ENCODE assay signal across 10 cellular contexts in the genomic region with DNA sequence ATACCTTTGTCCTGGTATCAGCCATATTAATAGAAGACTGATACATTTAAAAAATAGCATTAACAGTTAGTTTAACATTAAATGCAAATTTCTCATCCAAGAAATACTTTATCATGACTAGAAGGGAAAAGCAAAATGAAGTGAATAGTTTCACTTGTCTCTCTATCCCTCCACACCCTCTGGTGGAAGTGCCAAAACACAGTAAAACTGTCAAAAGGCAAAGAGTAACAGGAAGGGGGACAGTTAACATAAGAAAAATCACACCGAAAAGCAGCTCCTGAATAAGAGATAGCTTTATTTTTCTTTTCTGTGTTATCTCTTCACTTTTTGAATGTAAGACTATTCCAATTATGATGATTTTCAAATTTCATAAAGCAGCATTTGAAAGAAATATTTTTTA.
DNase-seq lines count a peak whose midpoint lies in the region; ATAC-seq, FAIRE-seq and TF ChIP-seq lines count a peak whose summit lies in the region.
"Had no signal": no experiment of that assay in that cellular context is flagged by ENCODE, and none has a peak within 500 bp of the region (broad histone marks: within the 10 kb centered on the region; RNA-seq: fewer than 3 reads in every experiment).

No MANE protein-coding gene starts in this region.

- H3K4me2 ChIP-seq in neural cell (ENCODE audit: low read length) (peak overlapping the region; percentile 21), PC-9 (no peak overlapping the region)

- no peak for FAIRE-seq in bronchial epithelial cell (lab: Jason Lieb, UNC)

- DNase-seq in NCI-H2196 (lab: John Stamatoyannopoulos, UW; ENCODE audit: unreplicated experiment) (peak; percentile 24), NCI-H2196 treated with DMSO at 0.1 percent for 48 hours (lab: John Stamatoyannopoulos, UW; ENCODE audit: unreplicated experiment) (no peak), HFF-Myc (ENCODE audit: extremely low read depth, low read depth) (no peak), bronchial epithelial cell (ENCODE audit: low read depth) (no peak), PC-9 (no peak), A172 (ENCODE audit: low spot score) (no peak)
- DNase-seq: NCI-H2107 had no signal

- peaks cover 3% of the 10 kb centered on the region for H3K36me3 ChIP-seq in bronchial epithelial cell (ENCODE audit: control insufficient read depth, insufficient read depth, low read length)
- H3K36me3 ChIP-seq in neural cell (ENCODE audit: insufficient read depth, low read length): no peaks in the 10 kb centered on the region
- no peaks in the 10 kb centered on the region for H3K36me3 ChIP-seq in PC-9 (ENCODE audit: low read depth)

- no TSS peak for BruUV-seq in PC-9 (replicated peaks; lab: Mats Ljungman, UMichigan)

- H3K9ac ChIP-seq in neural cell (ENCODE audit: low read length): no peak overlapping the region

- H3K9me3 ChIP-seq in neural cell (ENCODE audit: low read length): no peaks in the 10 kb centered on the region
- no peaks in the 10 kb centered on the region for H3K9me3 ChIP-seq in PC-9 (ENCODE audit: insufficient read depth, low read depth)

- ATAC-seq in HG02759 (IDR thresholded peaks at IDR 0.05; ENCODE audit: unreplicated experiment): no peak
- ATAC-seq: activated CD4-positive, CD25-positive, alpha-beta regulatory T cell treated with anti-CD3 and anti-CD28 coated beads, Interleukin-2, amount 50 U/mL, for 24 hours had no signal

- POLR2A ChIA-PET in PC-9 (lab: Charles Lee; ENCODE audit: unreplicated experiment): interaction anchor here (0.7 to 0.8 kb wide), 2 partner anchors 304 to 1231 kb away, joined by 4 to 29 read pairs; no protein-coding TSS in a partner anchor

- H3K27ac ChIP-seq in neural cell (ENCODE audit: low read length) (no peak overlapping the region), PC-9 (no peak overlapping the region)

- no peak overlapping the region for H3K4me3 ChIP-seq in HFF-Myc (replicated peaks; ENCODE audit: low read depth, low read length)
- no peak overlapping the region for H3K4me3 ChIP-seq in bronchial epithelial cell (ENCODE audit: low read depth, low read length)
- H3K4me3 ChIP-seq in neural cell (ENCODE audit: low read length): peak overlapping the region; percentile 66
- H3K4me3 ChIP-seq in PC-9: no peak overlapping the region

- H3F3A ChIP-seq in neural cell (ENCODE audit: insufficient read depth, low read length, poor library complexity, severe bottlenecking): peaks cover 5% of the 10 kb centered on the region
- no peaks in the 10 kb centered on the region for H3F3A ChIP-seq in PC-9 (ENCODE audit: insufficient read depth, low read depth)

- H2AFZ ChIP-seq in neural cell (ENCODE audit: low read depth, low read length): no peak overlapping the region
- H2AFZ ChIP-seq in PC-9: no peak overlapping the region

- H4K20me1 ChIP-seq in neural cell (ENCODE audit: insufficient read depth): no peaks in the 10 kb centered on the region
- H4K20me1 ChIP-seq in PC-9 (ENCODE audit: insufficient read depth): no peaks in the 10 kb centered on the region

- TF ChIP-seq RAD21 in neural cell (conservative IDR thresholded peaks at IDR 0.05): peak; percentile 43

- no peaks in the 10 kb centered on the region for H3K4me1 ChIP-seq in PC-9 (replicated peaks; ENCODE audit: insufficient read depth)

- CTCF ChIA-PET in PC-9 (lab: Charles Lee): interaction anchor here (0.6 kb wide), 1 partner anchor 243 kb away, joined by 4 read pairs; no protein-coding TSS in a partner anchor

- no peak for TF ChIP-seq EP300 in neural cell (conservative IDR thresholded peaks at IDR 0.05; ENCODE audit: poor library complexity, severe bottlenecking)

- no peaks in the 10 kb centered on the region for H3K9me2 ChIP-seq in neural cell (ENCODE audit: insufficient read depth, low read length)
- no peaks in the 10 kb centered on the region for H3K9me2 ChIP-seq in PC-9 (ENCODE audit: insufficient read depth)

- H3K27me3 ChIP-seq in bronchial epithelial cell (ENCODE audit: control insufficient read depth, insufficient read depth, low read length) (no peaks in the 10 kb centered on the region), neural cell (ENCODE audit: insufficient read depth, low read depth, low read length) (no peaks in the 10 kb centered on the region), PC-9 (ENCODE audit: insufficient read depth, low read depth) (no peaks in the 10 kb centered on the region)

- intact Hi-C loops in PC-9 (cut with micrococcal nuclease; ENCODE audit: unreplicated experiment): no loop called here

- TF ChIP-seq CTCF in HFF-Myc (IDR thresholded peaks at IDR 0.05; ENCODE audit: low read depth, low read length, missing control alignments) (peak; percentile 16), bronchial epithelial cell (IDR thresholded peaks at IDR 0.05; ENCODE audit: insufficient read depth, low read length, severe bottlenecking) (peak; percentile 21), neural cell (IDR thresholded peaks at IDR 0.05; ENCODE audit: poor library complexity, severe bottlenecking) (peak; percentile 38), PC-9 (conservative IDR thresholded peaks at IDR 0.05) (no peak)

- H3K79me2 ChIP-seq in neural cell (replicated peaks; ENCODE audit: insufficient read depth, low read length) (peaks cover 40% of the 10 kb centered on the region), PC-9 (ENCODE audit: low read depth) (no peaks in the 10 kb centered on the region)

TF ChIP-seq in neural cell, 6 proteins besides CTCF, POLR2A, EP300 and RAD21:
- no peak for TF ChIP-seq TAF1 (IDR thresholded peaks at IDR 0.05; ENCODE audit: low read depth)
- TF ChIP-seq, protein P1, sequence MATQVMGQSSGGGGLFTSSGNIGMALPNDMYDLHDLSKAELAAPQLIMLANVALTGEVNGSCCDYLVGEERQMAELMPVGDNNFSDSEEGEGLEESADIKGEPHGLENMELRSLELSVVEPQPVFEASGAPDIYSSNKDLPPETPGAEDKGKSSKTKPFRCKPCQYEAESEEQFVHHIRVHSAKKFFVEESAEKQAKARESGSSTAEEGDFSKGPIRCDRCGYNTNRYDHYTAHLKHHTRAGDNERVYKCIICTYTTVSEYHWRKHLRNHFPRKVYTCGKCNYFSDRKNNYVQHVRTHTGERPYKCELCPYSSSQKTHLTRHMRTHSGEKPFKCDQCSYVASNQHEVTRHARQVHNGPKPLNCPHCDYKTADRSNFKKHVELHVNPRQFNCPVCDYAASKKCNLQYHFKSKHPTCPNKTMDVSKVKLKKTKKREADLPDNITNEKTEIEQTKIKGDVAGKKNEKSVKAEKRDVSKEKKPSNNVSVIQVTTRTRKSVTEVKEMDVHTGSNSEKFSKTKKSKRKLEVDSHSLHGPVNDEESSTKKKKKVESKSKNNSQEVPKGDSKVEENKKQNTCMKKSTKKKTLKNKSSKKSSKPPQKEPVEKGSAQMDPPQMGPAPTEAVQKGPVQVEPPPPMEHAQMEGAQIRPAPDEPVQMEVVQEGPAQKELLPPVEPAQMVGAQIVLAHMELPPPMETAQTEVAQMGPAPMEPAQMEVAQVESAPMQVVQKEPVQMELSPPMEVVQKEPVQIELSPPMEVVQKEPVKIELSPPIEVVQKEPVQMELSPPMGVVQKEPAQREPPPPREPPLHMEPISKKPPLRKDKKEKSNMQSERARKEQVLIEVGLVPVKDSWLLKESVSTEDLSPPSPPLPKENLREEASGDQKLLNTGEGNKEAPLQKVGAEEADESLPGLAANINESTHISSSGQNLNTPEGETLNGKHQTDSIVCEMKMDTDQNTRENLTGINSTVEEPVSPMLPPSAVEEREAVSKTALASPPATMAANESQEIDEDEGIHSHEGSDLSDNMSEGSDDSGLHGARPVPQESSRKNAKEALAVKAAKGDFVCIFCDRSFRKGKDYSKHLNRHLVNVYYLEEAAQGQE (IDR thresholded peaks at IDR 0.05; ENCODE audit: borderline replicate concordance): no peak
- TF ChIP-seq SMC3 (conservative IDR thresholded peaks at IDR 0.05; ENCODE audit: poor library complexity): peak; percentile 53
- TF ChIP-seq MXI1 (conservative IDR thresholded peaks at IDR 0.05; ENCODE audit: poor library complexity, severe bottlenecking): no peak
TF ChIP-seq in neural cell: peak in this region for 1.
